In the genomic region with DNA sequence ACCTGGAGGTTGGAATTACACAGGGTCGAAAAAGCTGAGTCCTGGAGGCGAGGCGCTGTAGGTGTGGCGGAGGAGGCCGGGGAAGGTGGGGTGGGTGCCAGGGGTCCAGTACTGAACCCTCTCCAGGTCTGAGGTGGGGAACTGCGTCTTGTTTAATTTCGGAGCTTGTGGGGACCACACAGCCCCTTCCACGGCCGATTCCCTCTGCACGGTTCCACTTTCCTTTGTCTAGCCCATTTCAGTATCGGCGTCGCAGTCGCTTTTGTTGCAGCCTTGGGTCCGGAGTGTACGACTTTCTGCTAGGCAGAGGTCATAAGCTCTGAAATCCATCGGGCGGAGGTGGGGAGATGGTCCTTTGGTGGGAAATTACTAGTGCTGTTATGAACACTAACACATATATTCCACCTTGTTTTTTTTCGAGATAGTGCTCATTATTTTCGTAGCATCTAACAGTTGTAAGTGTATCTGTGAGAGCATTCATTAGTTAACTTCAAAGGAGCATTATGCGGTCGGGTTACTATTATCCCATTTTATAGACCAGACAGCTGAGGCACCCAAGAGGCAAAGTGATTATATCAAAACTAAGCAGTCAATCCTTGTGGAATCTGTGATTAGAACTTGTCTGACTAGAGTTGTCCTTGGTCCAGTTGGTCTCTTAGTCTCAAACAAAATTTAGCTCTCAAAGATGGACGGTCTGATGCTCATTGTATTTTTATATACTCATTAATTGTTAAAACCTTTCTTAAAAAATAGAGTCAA, we compare ENCODE assay signal across 8 cellular contexts. TPM values are rescaled to one million over a fixed set of nuclear protein-coding genes. Genes with fewer than 3 reads are reported as not detected.
DNase-seq lines count a peak whose midpoint lies in the region; ATAC-seq, FAIRE-seq and TF ChIP-seq lines count a peak whose summit lies in the region.

No MANE protein-coding gene starts in this region.

- TF ChIP-seq CTCF in C4-2B (conservative IDR thresholded peaks at IDR 0.05) (no peak), IMR-90 (conservative IDR thresholded peaks at IDR 0.05; ENCODE audit: low read depth, low read length) (no peak)

- H4K20me1 ChIP-seq in IMR-90 (ENCODE audit: insufficient read depth, low read length) = no peaks in the 10 kb centered on the region

- no peak overlapping the region for H2BK120ac ChIP-seq in IMR-90 (ENCODE audit: low read depth, low read length)

- no peak overlapping the region for H2BK15ac ChIP-seq in IMR-90 (ENCODE audit: low read depth, low read length)

- no peak for FAIRE-seq in HTR-8/SVneo (lab: Jason Lieb, UNC)
- no peak for FAIRE-seq in GM19239 (lab: Jason Lieb, UNC)

- ATAC-seq in IMR-90 (ENCODE audit: low read depth) = no peak
- no peak for ATAC-seq in naive thymus-derived CD4-positive, alpha-beta T cell
- ATAC-seq in HG02870 (IDR thresholded peaks at IDR 0.05; ENCODE audit: unreplicated experiment) = no peak

- H3K27ac Mint-ChIP-seq in naive thymus-derived CD4-positive, alpha-beta T cell = no peak overlapping the region

- H3K9me3 Mint-ChIP-seq in naive thymus-derived CD4-positive, alpha-beta T cell = peaks cover 0 to 12% (median 2%) of the 10 kb centered on the region in 11 donors

- no peak overlapping the region for H4K91ac ChIP-seq in IMR-90 (ENCODE audit: insufficient read depth, low read depth, low read length)

- no peak for TF ChIP-seq RAD21 in IMR-90 (IDR thresholded peaks at IDR 0.05; ENCODE audit: low read length)

- H3K27ac ChIP-seq in C4-2B (peak overlapping the region; percentile 33), IMR-90 (ENCODE audit: insufficient read depth, low read length) (no peak overlapping the region), esophagus (ENCODE audit: low read depth in 2 of 2, low read length in 1 of 2) (peak overlapping the region; percentile 48 to 74)
- H3K27ac ChIP-seq in naive thymus-derived CD4-positive, alpha-beta T cell (ENCODE audit: low read depth, low read length) = no peak overlapping the region

- no peak overlapping the region for H2BK20ac ChIP-seq in IMR-90 (ENCODE audit: low read depth, low read length)

- CTCF ChIA-PET in IMR-90 (lab: Yijun Ruan, JAX) = no interaction called here
- CTCF ChIA-PET in naive thymus-derived CD4-positive, alpha-beta T cell (lab: Charles Lee) = no interaction called here

- H2BK5ac ChIP-seq in IMR-90 (ENCODE audit: low read depth, low read length, poor library complexity, severe bottlenecking) = no peak overlapping the region

- H3K18ac ChIP-seq in IMR-90 (ENCODE audit: low read depth, low read length) = no peak overlapping the region

- H3K14ac ChIP-seq in IMR-90 (replicated peaks; ENCODE audit: low read depth, low read length) = no peak overlapping the region

- no peak overlapping the region for H3K4ac ChIP-seq in IMR-90 (ENCODE audit: low read depth, low read length)

- H3K9me3 ChIP-seq in IMR-90 (ENCODE audit: control insufficient read depth, insufficient read depth, low read length) (no peaks in the 10 kb centered on the region), esophagus (ENCODE audit: control insufficient read depth in 2 of 2, insufficient read depth in 1 of 2, low read depth in 1 of 2, low read length in 1 of 2) (no peaks in the 10 kb centered on the region)
- H3K9me3 ChIP-seq in naive thymus-derived CD4-positive, alpha-beta T cell (ENCODE audit: control insufficient read depth in 2 of 3, low read length in 3 of 3) = no peaks in the 10 kb centered on the region

- peak overlapping the region in 9 of 10 donors; percentile 14 to 67 (median 30) for H3K4me3 Mint-ChIP-seq in naive thymus-derived CD4-positive, alpha-beta T cell

- WGBS in IMR-90 (ENCODE audit: extremely low coverage in 2 of 2, insufficient read length in 1 of 2), 2 experiments = 0% methylated on average over 2 of the region's 23 CpGs; no CpG with 5 or more reads in 1 of the 2 experiments
- WGBS in esophagus, 2 donors = 14 to 17% methylated on average over 21 to 23 of the region's 23 CpGs

- POLR2A ChIA-PET in IMR-90 (lab: Charles Lee; ENCODE audit: unreplicated experiment) = no interaction called here
- POLR2A ChIA-PET in naive thymus-derived CD4-positive, alpha-beta T cell (lab: Charles Lee) = no interaction called here

- no peaks in the 10 kb centered on the region for H3K79me1 ChIP-seq in IMR-90 (ENCODE audit: low read depth in 1 of 2, low read length in 2 of 2)

- H4K8ac ChIP-seq in IMR-90 (ENCODE audit: low read depth in 2 of 2, low read length in 2 of 2) = no peak overlapping the region

- in situ Hi-C loops in IMR-90 (cut with MboI; ENCODE audit: low sequenced_read_pairs) = no loop called here

- H4K5ac ChIP-seq in IMR-90 (ENCODE audit: low read depth, low read length) = no peak overlapping the region

- H2AK5ac ChIP-seq in IMR-90 (ENCODE audit: low read depth, low read length) = no peak overlapping the region

- intact Hi-C loops in IMR-90 (cut with micrococcal nuclease) = no loop called here
- intact Hi-C loops in naive thymus-derived CD4-positive, alpha-beta T cell (cut with micrococcal nuclease) = no loop called here

- peak overlapping the region; percentile 69 for H2AFZ ChIP-seq in IMR-90 (replicated peaks; ENCODE audit: low read length, poor library complexity)

- BruUV-seq in IMR-90 (replicated peaks; lab: Mats Ljungman, UMichigan) = no TSS peak

- no peak overlapping the region for H2AK9ac ChIP-seq in IMR-90 (replicated peaks; ENCODE audit: low read depth, low read length, poor library complexity)

- DNase-seq in IMR-90 = no peak
- DNase-seq in naive thymus-derived CD4-positive, alpha-beta T cell = no peak
- DNase-seq in HTR-8/SVneo (ENCODE audit: insufficient read length, low spot score) = no peak
- DNase-seq in NCI-H2029 treated with DMSO at 0.1 percent for 48 hours (lab: John Stamatoyannopoulos, UW) = no peak
- DNase-seq in GM19239 (ENCODE audit: insufficient read length, low spot score) = no peak

- H3K9me1 ChIP-seq in IMR-90 (ENCODE audit: insufficient read depth, low read length) = no peaks in the 10 kb centered on the region

- peaks cover 0 to 11% (median 7%) of the 10 kb centered on the region in 7 donors for H3K4me1 Mint-ChIP-seq in naive thymus-derived CD4-positive, alpha-beta T cell

- no peak for TF ChIP-seq POLR2A in IMR-90 (IDR thresholded peaks at IDR 0.05; ENCODE audit: low read depth, low read length)

- peak overlapping the region; percentile 10; the same call in 1 of the 2 replicates for H3K4me2 ChIP-seq in IMR-90 (ENCODE audit: low read depth, low read length)

- H3K4me3 ChIP-seq in IMR-90 (ENCODE audit: insufficient read depth, low read depth, low read length) (peak overlapping the region; percentile 34; the same call in 1 of the 2 replicates), esophagus (ENCODE audit: low read depth in 1 of 2, low read length in 2 of 2) (peak overlapping the region; percentile 78 to 79)
- H3K4me3 ChIP-seq in naive thymus-derived CD4-positive, alpha-beta T cell (ENCODE audit: low read length) = no peak overlapping the region

- H3K9ac ChIP-seq in IMR-90 (ENCODE audit: low read depth, low read length) = no peak overlapping the region

- peaks cover 26 to 51% (median 37%) of the 10 kb centered on the region in 5 donors for H3K27me3 Mint-ChIP-seq in naive thymus-derived CD4-positive, alpha-beta T cell

- H3K4me1 ChIP-seq in IMR-90 (ENCODE audit: control insufficient read depth, insufficient read depth, low read length) (no peaks in the 10 kb centered on the region), esophagus (ENCODE audit: control insufficient read depth in 2 of 2, insufficient read depth in 2 of 2, low read length in 1 of 2) (no peaks in the 10 kb centered on the region)
- no peaks in the 10 kb centered on the region for H3K4me1 ChIP-seq in naive thymus-derived CD4-positive, alpha-beta T cell (ENCODE audit: control insufficient read depth in 2 of 2, insufficient read depth in 2 of 2, low read length in 2 of 2)

- dilution Hi-C loops in IMR-90 (cut with HindIII; ENCODE audit: low sequenced_read_pairs, unreplicated experiment) = no loop called here

- H3K23ac ChIP-seq in IMR-90 (ENCODE audit: low read depth, low read length) = no peak overlapping the region

- no peaks in the 10 kb centered on the region for H3K36me3 ChIP-seq in IMR-90 (ENCODE audit: control insufficient read depth, insufficient read depth, low read length)
- no peaks in the 10 kb centered on the region for H3K36me3 ChIP-seq in esophagus (ENCODE audit: control insufficient read depth in 2 of 2, insufficient read depth in 2 of 2, low read length in 1 of 2)
- no peaks in the 10 kb centered on the region for H3K36me3 ChIP-seq in naive thymus-derived CD4-positive, alpha-beta T cell (ENCODE audit: control insufficient read depth in 2 of 3, insufficient read depth in 3 of 3, low read length in 3 of 3)

- peaks cover 14% of the 10 kb centered on the region for H3K27me3 ChIP-seq in IMR-90 (ENCODE audit: control insufficient read depth, insufficient read depth, low read length)
- H3K27me3 ChIP-seq in esophagus (ENCODE audit: control insufficient read depth in 1 of 2, insufficient read depth in 2 of 2, low read length in 2 of 2) = no peaks in the 10 kb centered on the region
- H3K27me3 ChIP-seq in naive thymus-derived CD4-positive, alpha-beta T cell (ENCODE audit: control insufficient read depth in 2 of 2, insufficient read depth in 2 of 2, low read length in 2 of 2) = peaks cover 0 to 5% of the 10 kb centered on the region in 2 donors

- H3K36me3 Mint-ChIP-seq in naive thymus-derived CD4-positive, alpha-beta T cell = peaks cover 0 to 5% (median 0%) of the 10 kb centered on the region in 5 donors

- H3K56ac ChIP-seq in IMR-90 (ENCODE audit: extremely low read depth, insufficient read depth, low read length) = no peak overlapping the region

TF ChIP-seq in IMR-90, 13 proteins besides CTCF, POLR2A, EP300 and RAD21 (continues in another document):
- TF ChIP-seq BHLHE40 (IDR thresholded peaks at IDR 0.05; ENCODE audit: low read depth, low read length) = no peak
- no peak for TF ChIP-seq RFX5 (IDR thresholded peaks at IDR 0.05; ENCODE audit: low read depth, low read length)
- TF ChIP-seq CEBPB (IDR thresholded peaks at IDR 0.05; ENCODE audit: low read depth, low read length) = no peak
- TF ChIP-seq SMC3 (IDR thresholded peaks at IDR 0.05; ENCODE audit: low read depth, low read length) = no peak
- no peak for TF ChIP-seq NFE2L2 (IDR thresholded peaks at IDR 0.05; ENCODE audit: low read depth, low read length)
- no peak for TF ChIP-seq MXI1 (IDR thresholded peaks at IDR 0.05; ENCODE audit: borderline replicate concordance, low read depth, low read length)
- no peak for TF ChIP-seq FOS (IDR thresholded peaks at IDR 0.05; ENCODE audit: low read depth, low read length)

RNA-seq across cellular contexts. Expression of a gene that starts 0.7 kb away (rescaled TPM):
- total RNA-seq in IMR-90 (2012; rRNA removed) = 0.36 and 0.56 TPM in 2 replicates
- 0.02 TPM in 1 of 2 replicates, not detected in the other for polyA plus RNA-seq in IMR-90 (2012; rRNA removed)
- not detected in 2 replicates for polyA plus RNA-seq in IMR-90 (2012; cell fraction: cytosol; rRNA removed)
- polyA plus RNA-seq in IMR-90 (2012; cell fraction: nucleus; rRNA removed; ENCODE audit: low replicate concordance) = 0.04 and 0.18 TPM in 2 replicates
- 1 to 10 TPM in 1 of 2 donors, under 1 TPM in 1; 0.63 to 1.0 TPM for polyA plus RNA-seq in esophagus
- not detected for total RNA-seq in naive thymus-derived CD4-positive, alpha-beta T cell
- polyA plus RNA-seq in naive thymus-derived CD4-positive, alpha-beta T cell = not detected

Comparison
In these comparisons a context has a peak if more than half of its experiments do, and no peak if none do; other contexts are left out.
1. H3K27ac ChIP-seq: peak in C4-2B (single experiment) and esophagus (2 of 2); none in IMR-90 (single experiment) and naive thymus-derived CD4-positive, alpha-beta T cell (single experiment).